In genomic region chrX:119643696-119644095, GRCh38 we compare ENCODE assay signal across 32 cellular contexts.
"Had no signal": no experiment of that assay in that cellular context is flagged by ENCODE, and none has a peak within 500 bp of the region (broad histone marks: within the 10 kb centered on the region; RNA-seq: fewer than 3 reads in every experiment).

No MANE protein-coding gene starts in this region.

- H3K9me3 Mint-ChIP-seq: activated CD4-positive, alpha-beta memory T cell treated with anti-CD3 and anti-CD28 coated beads for 36 hours; activated naive CD4-positive, alpha-beta T cell treated with anti-CD3 and anti-CD28 coated beads, Interleukin-2, amount 50 U/mL, for 24 hours; effector memory CD8-positive, alpha-beta T cell; neural crest cell; stimulated activated naive B cell treated with anti-CD40 and anti-IgM and Interleukin-4, amounts not matched to agents 10 μg/mL and 1 μg/mL and 100 μg/mL, for 72 hours; T-helper 1 cell treated with Interleukin-12 subunit alpha and Interleukin-12 subunit beta and Interleukin-4 antibody, amounts not matched to agents 30 μg/mL and 1 μg/mL, for 36 hours; WTC11 had no signal

- H3K27ac ChIP-seq: adrenal gland, ascending aorta, brain microvascular endothelial cell, colonic mucosa, dorsolateral prefrontal cortex, gastroesophageal sphincter, heart left ventricle, testis, uterus had no signal

- H3K4me3 ChIP-seq: adrenal gland, ascending aorta, colonic mucosa, dorsolateral prefrontal cortex, gastroesophageal sphincter, heart left ventricle, mucosa of descending colon, testis, uterus had no signal

- DNase-seq: activated CD4-positive, alpha-beta memory T cell treated with anti-CD3 and anti-CD28 coated beads for 36 hours; activated CD4-positive, alpha-beta T cell treated with anti-CD3 and anti-CD28 coated beads for 36 hours; activated CD8-positive, alpha-beta memory T cell treated with anti-CD3 and anti-CD28 coated beads, Interleukin-2, amount 10 ng/mL, durations not matched to agents 7 days and 5 days; activated gamma-delta T cell treated with Interleukin-2 at 50 U/mL for 16 hours; activated T-cell treated with anti-CD3 and anti-CD28 coated beads for 4 hours; adrenal gland; brain microvascular endothelial cell; colonic mucosa; effector memory CD8-positive, alpha-beta T cell; heart left ventricle; islet precursor cell; left colon; mesenchymal stem cell; mucosa of descending colon; occipital lobe; posterior cingulate gyrus; small intestine; stimulated activated CD4-positive, alpha-beta T cell treated with anti-CD3 and anti-CD28 coated beads, Interleukin-15, amount 100 ng/mL, for 24 hours; stimulated activated naive B cell treated with anti-CD40 and anti-IgM and Interleukin-4, amounts not matched to agents 10 μg/mL and 1 μg/mL and 100 μg/mL, for 72 hours; T1000; testis; trophoblast cell; uterus had no signal

- H3K36me3 ChIP-seq: ascending aorta, brain microvascular endothelial cell, colonic mucosa, uterus had no signal

- H3K9me3 ChIP-seq: adrenal gland, ascending aorta, colonic mucosa, gastroesophageal sphincter, heart left ventricle, mucosa of descending colon, testis, uterus had no signal

- H3K4me3 Mint-ChIP-seq: activated CD4-positive, alpha-beta memory T cell treated with anti-CD3 and anti-CD28 coated beads for 36 hours; activated CD4-positive, alpha-beta T cell treated with anti-CD3 and anti-CD28 coated beads for 36 hours; activated CD8-positive, alpha-beta memory T cell treated with anti-CD3 and anti-CD28 coated beads, Interleukin-2, amount 10 ng/mL, durations not matched to agents 7 days and 5 days; activated naive CD4-positive, alpha-beta T cell treated with anti-CD3 and anti-CD28 coated beads, Interleukin-2, amount 50 U/mL, for 24 hours; effector memory CD8-positive, alpha-beta T cell; neural crest cell; stimulated activated naive B cell treated with anti-CD40 and anti-IgM and Interleukin-4, amounts not matched to agents 10 μg/mL and 1 μg/mL and 100 μg/mL, for 72 hours; T-helper 1 cell treated with Interleukin-12 subunit alpha and Interleukin-12 subunit beta and Interleukin-4 antibody, amounts not matched to agents 30 μg/mL and 1 μg/mL, for 36 hours; WTC11 had no signal

- H3K4me1 Mint-ChIP-seq: WTC11 had no signal

- H3K27me3 ChIP-seq: adrenal gland, ascending aorta, brain microvascular endothelial cell, colonic mucosa, gastroesophageal sphincter, testis, uterus had no signal

- H3K27me3 Mint-ChIP-seq: activated CD4-positive, alpha-beta memory T cell treated with anti-CD3 and anti-CD28 coated beads for 36 hours; activated CD4-positive, alpha-beta T cell treated with anti-CD3 and anti-CD28 coated beads for 36 hours; activated CD8-positive, alpha-beta memory T cell treated with anti-CD3 and anti-CD28 coated beads, Interleukin-2, amount 10 ng/mL, durations not matched to agents 7 days and 5 days; activated naive CD4-positive, alpha-beta T cell treated with anti-CD3 and anti-CD28 coated beads, Interleukin-2, amount 50 U/mL, for 24 hours; effector memory CD8-positive, alpha-beta T cell; stimulated activated naive B cell treated with anti-CD40 and anti-IgM and Interleukin-4, amounts not matched to agents 10 μg/mL and 1 μg/mL and 100 μg/mL, for 72 hours had no signal

- H3K4me1 ChIP-seq: adrenal gland, ascending aorta, colonic mucosa, gastroesophageal sphincter, heart left ventricle, testis, uterus had no signal

- ATAC-seq: activated CD4-positive, alpha-beta T cell treated with anti-CD3 and anti-CD28 coated beads for 36 hours; activated CD8-positive, alpha-beta memory T cell treated with anti-CD3 and anti-CD28 coated beads, Interleukin-2, amount 10 ng/mL, durations not matched to agents 7 days and 5 days; effector memory CD8-positive, alpha-beta T cell; esophagus mucosa; gastroesophageal sphincter; heart left ventricle; left colon; mucosa of descending colon; sciatic nerve; stimulated activated naive B cell treated with anti-CD40 and anti-IgM and Interleukin-4, amounts not matched to agents 10 μg/mL and 1 μg/mL and 100 μg/mL, for 72 hours; WTC11 had no signal

- H3K27ac Mint-ChIP-seq: activated CD4-positive, alpha-beta T cell treated with anti-CD3 and anti-CD28 coated beads for 36 hours; activated CD8-positive, alpha-beta memory T cell treated with anti-CD3 and anti-CD28 coated beads, Interleukin-2, amount 10 ng/mL, durations not matched to agents 7 days and 5 days; stimulated activated naive B cell treated with anti-CD40 and anti-IgM and Interleukin-4, amounts not matched to agents 10 μg/mL and 1 μg/mL and 100 μg/mL, for 72 hours; T-helper 1 cell treated with Interleukin-12 subunit alpha and Interleukin-12 subunit beta and Interleukin-4 antibody, amounts not matched to agents 30 μg/mL and 1 μg/mL, for 36 hours; WTC11 had no signal
